In the genomic region with DNA sequence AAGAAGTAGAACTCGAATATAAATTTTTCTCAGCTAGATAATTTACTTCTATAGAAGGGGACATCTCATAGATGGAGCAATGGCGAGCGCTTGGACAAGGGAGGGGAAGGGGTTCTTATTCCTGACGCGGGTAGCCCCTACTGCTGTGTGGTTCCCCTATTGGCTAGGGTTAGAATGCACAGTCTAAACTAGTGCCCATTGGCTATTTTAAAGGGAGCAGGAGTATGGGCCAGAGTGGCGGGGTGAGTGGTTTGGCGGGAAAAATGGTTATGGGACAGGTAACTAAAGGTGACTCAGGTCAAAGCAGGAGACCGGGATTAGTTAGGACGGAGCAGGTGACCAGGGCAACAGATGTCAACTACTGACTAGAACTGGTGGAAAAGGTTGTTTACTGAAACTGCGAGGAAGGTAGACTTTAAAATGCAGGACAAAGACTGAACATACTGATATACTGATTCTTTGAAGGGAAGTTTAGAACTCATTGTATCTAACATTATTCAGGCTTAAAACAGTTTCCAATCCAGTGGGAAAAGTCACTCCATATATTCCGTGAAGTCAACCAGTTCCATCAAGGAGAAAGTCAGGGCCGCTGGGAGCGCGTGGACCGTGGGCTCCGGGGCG, we compare ENCODE assay signal across 1 cellular context.
A peak's percentile ranks its signal among the peaks of the same experiment; 100 is the strongest.
TF ChIP-seq lines count a peak whose summit lies in the region.

No MANE protein-coding gene starts in this region.

TF ChIP-seq in K562, 482 proteins besides CTCF, POLR2A, EP300 and RAD21 (continued from another document and continues in another):
- TF ChIP-seq, protein P1, sequence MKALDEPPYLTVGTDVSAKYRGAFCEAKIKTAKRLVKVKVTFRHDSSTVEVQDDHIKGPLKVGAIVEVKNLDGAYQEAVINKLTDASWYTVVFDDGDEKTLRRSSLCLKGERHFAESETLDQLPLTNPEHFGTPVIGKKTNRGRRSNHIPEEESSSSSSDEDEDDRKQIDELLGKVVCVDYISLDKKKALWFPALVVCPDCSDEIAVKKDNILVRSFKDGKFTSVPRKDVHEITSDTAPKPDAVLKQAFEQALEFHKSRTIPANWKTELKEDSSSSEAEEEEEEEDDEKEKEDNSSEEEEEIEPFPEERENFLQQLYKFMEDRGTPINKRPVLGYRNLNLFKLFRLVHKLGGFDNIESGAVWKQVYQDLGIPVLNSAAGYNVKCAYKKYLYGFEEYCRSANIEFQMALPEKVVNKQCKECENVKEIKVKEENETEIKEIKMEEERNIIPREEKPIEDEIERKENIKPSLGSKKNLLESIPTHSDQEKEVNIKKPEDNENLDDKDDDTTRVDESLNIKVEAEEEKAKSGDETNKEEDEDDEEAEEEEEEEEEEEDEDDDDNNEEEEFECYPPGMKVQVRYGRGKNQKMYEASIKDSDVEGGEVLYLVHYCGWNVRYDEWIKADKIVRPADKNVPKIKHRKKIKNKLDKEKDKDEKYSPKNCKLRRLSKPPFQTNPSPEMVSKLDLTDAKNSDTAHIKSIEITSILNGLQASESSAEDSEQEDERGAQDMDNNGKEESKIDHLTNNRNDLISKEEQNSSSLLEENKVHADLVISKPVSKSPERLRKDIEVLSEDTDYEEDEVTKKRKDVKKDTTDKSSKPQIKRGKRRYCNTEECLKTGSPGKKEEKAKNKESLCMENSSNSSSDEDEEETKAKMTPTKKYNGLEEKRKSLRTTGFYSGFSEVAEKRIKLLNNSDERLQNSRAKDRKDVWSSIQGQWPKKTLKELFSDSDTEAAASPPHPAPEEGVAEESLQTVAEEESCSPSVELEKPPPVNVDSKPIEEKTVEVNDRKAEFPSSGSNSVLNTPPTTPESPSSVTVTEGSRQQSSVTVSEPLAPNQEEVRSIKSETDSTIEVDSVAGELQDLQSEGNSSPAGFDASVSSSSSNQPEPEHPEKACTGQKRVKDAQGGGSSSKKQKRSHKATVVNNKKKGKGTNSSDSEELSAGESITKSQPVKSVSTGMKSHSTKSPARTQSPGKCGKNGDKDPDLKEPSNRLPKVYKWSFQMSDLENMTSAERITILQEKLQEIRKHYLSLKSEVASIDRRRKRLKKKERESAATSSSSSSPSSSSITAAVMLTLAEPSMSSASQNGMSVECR (CRISPR knock-in tag; IDR thresholded peaks at IDR 0.05), result no peak
- TF ChIP-seq ZNF23 (CRISPR knock-in tag; IDR thresholded peaks at IDR 0.05) (no peak), ZNF79 (CRISPR knock-in tag; IDR thresholded peaks at IDR 0.05; ENCODE audit: low read depth) (no peak), ZNF280A (IDR thresholded peaks at IDR 0.05; ENCODE audit: low read depth, partially characterized antibody) (no peak), E2F4 (CRISPR knock-in tag; IDR thresholded peaks at IDR 0.05; ENCODE audit: low read depth) (no peak), XRCC3 (IDR thresholded peaks at IDR 0.05) (no peak), HDGF (IDR thresholded peaks at IDR 0.05) (no peak), MGA (IDR thresholded peaks at IDR 0.05) (peak; percentile 51), ESRRB (CRISPR knock-in tag; IDR thresholded peaks at IDR 0.05; ENCODE audit: borderline replicate concordance) (no peak), GATAD2A (IDR thresholded peaks at IDR 0.05) (no peak), ZNF584 (CRISPR knock-in tag; IDR thresholded peaks at IDR 0.05; ENCODE audit: low read depth) (no peak)
- TF ChIP-seq, protein P2, sequence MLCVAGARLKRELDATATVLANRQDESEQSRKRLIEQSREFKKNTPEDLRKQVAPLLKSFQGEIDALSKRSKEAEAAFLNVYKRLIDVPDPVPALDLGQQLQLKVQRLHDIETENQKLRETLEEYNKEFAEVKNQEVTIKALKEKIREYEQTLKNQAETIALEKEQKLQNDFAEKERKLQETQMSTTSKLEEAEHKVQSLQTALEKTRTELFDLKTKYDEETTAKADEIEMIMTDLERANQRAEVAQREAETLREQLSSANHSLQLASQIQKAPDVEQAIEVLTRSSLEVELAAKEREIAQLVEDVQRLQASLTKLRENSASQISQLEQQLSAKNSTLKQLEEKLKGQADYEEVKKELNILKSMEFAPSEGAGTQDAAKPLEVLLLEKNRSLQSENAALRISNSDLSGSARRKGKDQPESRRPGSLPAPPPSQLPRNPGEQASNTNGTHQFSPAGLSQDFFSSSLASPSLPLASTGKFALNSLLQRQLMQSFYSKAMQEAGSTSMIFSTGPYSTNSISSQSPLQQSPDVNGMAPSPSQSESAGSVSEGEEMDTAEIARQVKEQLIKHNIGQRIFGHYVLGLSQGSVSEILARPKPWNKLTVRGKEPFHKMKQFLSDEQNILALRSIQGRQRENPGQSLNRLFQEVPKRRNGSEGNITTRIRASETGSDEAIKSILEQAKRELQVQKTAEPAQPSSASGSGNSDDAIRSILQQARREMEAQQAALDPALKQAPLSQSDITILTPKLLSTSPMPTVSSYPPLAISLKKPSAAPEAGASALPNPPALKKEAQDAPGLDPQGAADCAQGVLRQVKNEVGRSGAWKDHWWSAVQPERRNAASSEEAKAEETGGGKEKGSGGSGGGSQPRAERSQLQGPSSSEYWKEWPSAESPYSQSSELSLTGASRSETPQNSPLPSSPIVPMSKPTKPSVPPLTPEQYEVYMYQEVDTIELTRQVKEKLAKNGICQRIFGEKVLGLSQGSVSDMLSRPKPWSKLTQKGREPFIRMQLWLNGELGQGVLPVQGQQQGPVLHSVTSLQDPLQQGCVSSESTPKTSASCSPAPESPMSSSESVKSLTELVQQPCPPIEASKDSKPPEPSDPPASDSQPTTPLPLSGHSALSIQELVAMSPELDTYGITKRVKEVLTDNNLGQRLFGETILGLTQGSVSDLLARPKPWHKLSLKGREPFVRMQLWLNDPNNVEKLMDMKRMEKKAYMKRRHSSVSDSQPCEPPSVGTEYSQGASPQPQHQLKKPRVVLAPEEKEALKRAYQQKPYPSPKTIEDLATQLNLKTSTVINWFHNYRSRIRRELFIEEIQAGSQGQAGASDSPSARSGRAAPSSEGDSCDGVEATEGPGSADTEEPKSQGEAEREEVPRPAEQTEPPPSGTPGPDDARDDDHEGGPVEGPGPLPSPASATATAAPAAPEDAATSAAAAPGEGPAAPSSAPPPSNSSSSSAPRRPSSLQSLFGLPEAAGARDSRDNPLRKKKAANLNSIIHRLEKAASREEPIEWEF (CRISPR knock-in tag; IDR thresholded peaks at IDR 0.05), result no peak
- TF ChIP-seq, protein P3, sequence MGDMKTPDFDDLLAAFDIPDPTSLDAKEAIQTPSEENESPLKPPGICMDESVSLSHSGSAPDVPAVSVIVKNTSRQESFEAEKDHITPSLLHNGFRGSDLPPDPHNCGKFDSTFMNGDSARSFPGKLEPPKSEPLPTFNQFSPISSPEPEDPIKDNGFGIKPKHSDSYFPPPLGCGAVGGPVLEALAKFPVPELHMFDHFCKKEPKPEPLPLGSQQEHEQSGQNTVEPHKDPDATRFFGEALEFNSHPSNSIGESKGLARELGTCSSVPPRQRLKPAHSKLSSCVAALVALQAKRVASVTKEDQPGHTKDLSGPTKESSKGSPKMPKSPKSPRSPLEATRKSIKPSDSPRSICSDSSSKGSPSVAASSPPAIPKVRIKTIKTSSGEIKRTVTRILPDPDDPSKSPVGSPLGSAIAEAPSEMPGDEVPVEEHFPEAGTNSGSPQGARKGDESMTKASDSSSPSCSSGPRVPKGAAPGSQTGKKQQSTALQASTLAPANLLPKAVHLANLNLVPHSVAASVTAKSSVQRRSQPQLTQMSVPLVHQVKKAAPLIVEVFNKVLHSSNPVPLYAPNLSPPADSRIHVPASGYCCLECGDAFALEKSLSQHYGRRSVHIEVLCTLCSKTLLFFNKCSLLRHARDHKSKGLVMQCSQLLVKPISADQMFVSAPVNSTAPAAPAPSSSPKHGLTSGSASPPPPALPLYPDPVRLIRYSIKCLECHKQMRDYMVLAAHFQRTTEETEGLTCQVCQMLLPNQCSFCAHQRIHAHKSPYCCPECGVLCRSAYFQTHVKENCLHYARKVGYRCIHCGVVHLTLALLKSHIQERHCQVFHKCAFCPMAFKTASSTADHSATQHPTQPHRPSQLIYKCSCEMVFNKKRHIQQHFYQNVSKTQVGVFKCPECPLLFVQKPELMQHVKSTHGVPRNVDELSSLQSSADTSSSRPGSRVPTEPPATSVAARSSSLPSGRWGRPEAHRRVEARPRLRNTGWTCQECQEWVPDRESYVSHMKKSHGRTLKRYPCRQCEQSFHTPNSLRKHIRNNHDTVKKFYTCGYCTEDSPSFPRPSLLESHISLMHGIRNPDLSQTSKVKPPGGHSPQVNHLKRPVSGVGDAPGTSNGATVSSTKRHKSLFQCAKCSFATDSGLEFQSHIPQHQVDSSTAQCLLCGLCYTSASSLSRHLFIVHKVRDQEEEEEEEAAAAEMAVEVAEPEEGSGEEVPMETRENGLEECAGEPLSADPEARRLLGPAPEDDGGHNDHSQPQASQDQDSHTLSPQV (IDR thresholded peaks at IDR 0.05), result peak; percentile 67; the same call in 1 of the 2 replicates
